In genomic region chr15:99721104-99721778, GRCh38 we compare ENCODE assay signal across 12 cellular contexts. TPM values are rescaled to one million over a fixed set of nuclear protein-coding genes. Genes with fewer than 3 reads are reported as not detected.
DNase-seq lines count a peak whose midpoint lies in the region; ATAC-seq and TF ChIP-seq lines count a peak whose summit lies in the region.
"Had no signal": no experiment of that assay in that cellular context is flagged by ENCODE, and none has a peak within 500 bp of the region (broad histone marks: within the 10 kb centered on the region; RNA-seq: fewer than 3 reads in every experiment).

No MANE protein-coding gene starts in this region.

- H3K9me3 Mint-ChIP-seq in activated naive CD8-positive, alpha-beta T cell (ENCODE audit: low read depth), result no peaks in the 10 kb centered on the region

- peak overlapping the region; percentile 90 for H3K27ac Mint-ChIP-seq in activated naive CD8-positive, alpha-beta T cell

- peak overlapping the region; percentile 94 for H3K4me2 ChIP-seq in BLaER1

- H3K4me3 ChIP-seq in BLaER1 (no peak overlapping the region), lower lobe of right lung (no peak overlapping the region), coronary artery (no peak overlapping the region)
- H3K4me3 ChIP-seq: colonic mucosa had no signal

- intact Hi-C loops in lower lobe of right lung (cut with DNase I), result no loop called here

- no peaks in the 10 kb centered on the region for H4K20me1 ChIP-seq in BLaER1

- DNase-seq in DMS53 treated with DMSO at 0.1 percent for 48 hours (lab: John Stamatoyannopoulos, UW; ENCODE audit: unreplicated experiment), result peak; percentile 55
- DNase-seq in lower lobe of right lung, result no peak
- no peak for DNase-seq in coronary artery (ENCODE audit: low spot score)
- no peak for DNase-seq in NCI-H128 (lab: John Stamatoyannopoulos, UW; ENCODE audit: unreplicated experiment)
- DNase-seq: colonic mucosa, GF-D8, WERI-Rb-1 had no signal

- H3K27me3 Mint-ChIP-seq in activated naive CD8-positive, alpha-beta T cell, result no peaks in the 10 kb centered on the region

- ATAC-seq in lower lobe of right lung, result peak; percentile 81 to 91
- no peak for ATAC-seq in activated CD4-positive, CD25-positive, alpha-beta regulatory T cell treated with anti-CD3 and anti-CD28 coated beads, Interleukin-2, amount 50 U/mL, for 24 hours
- ATAC-seq in HG03571 (IDR thresholded peaks at IDR 0.05; ENCODE audit: unreplicated experiment), result no peak
- ATAC-seq: Right ventricle myocardium inferior had no signal

- peaks cover 34% of the 10 kb centered on the region for H3K4me1 Mint-ChIP-seq in activated naive CD8-positive, alpha-beta T cell (ENCODE audit: low read depth)

- H3K4me1 ChIP-seq in BLaER1 (peaks cover 97% of the 10 kb centered on the region), lower lobe of right lung (peaks cover 14% of the 10 kb centered on the region)
- H3K4me1 ChIP-seq: colonic mucosa had no signal

- H3K4me3 Mint-ChIP-seq in activated naive CD8-positive, alpha-beta T cell, result peak overlapping the region; percentile 74

- peak overlapping the region; percentile 73; the same call in 1 of the 2 replicates for H3K9ac ChIP-seq in BLaER1

- TF ChIP-seq CTCF in lower lobe of right lung (IDR thresholded peaks at IDR 0.05) (no peak), coronary artery (IDR thresholded peaks at IDR 0.05) (no peak)

- peak overlapping the region; percentile 96 for H3K27ac ChIP-seq in BLaER1
- H3K27ac ChIP-seq in lower lobe of right lung, result no peak overlapping the region
- H3K27ac ChIP-seq in coronary artery, result no peak overlapping the region
- H3K27ac ChIP-seq: colonic mucosa, WERI-Rb-1 had no signal

- peaks cover 39% of the 10 kb centered on the region for H3K9me3 ChIP-seq in BLaER1
- H3K9me3 ChIP-seq in lower lobe of right lung, result no peaks in the 10 kb centered on the region
- H3K9me3 ChIP-seq: colonic mucosa had no signal

- H3K36me3 ChIP-seq in BLaER1, result peaks cover 31% of the 10 kb centered on the region
- H3K36me3 ChIP-seq in lower lobe of right lung, result no peaks in the 10 kb centered on the region
- H3K36me3 ChIP-seq: colonic mucosa had no signal

- no peaks in the 10 kb centered on the region for H3K27me3 ChIP-seq in BLaER1
- no peaks in the 10 kb centered on the region for H3K27me3 ChIP-seq in lower lobe of right lung (ENCODE audit: low read depth)
- H3K27me3 ChIP-seq: colonic mucosa had no signal

- no peaks in the 10 kb centered on the region for H3K36me3 Mint-ChIP-seq in activated naive CD8-positive, alpha-beta T cell

RNA-seq across cellular contexts. Expression of gene LYSMD4, which starts 12.0 kb away (rescaled TPM):
- total RNA-seq in lower lobe of right lung, result 10.6 TPM

Comparison
In these comparisons a context has a peak if more than half of its experiments do, and no peak if none do; other contexts are left out.
1. ATAC-seq: peak in lower lobe of right lung (2 of 2); none in activated CD4-positive, CD25-positive, alpha-beta regulatory T cell treated with anti-CD3 and anti-CD28 coated beads, Interleukin-2, amount 50 U/mL, for 24 hours (0 of 2) and HG03571 (single experiment).